1 cellular context compared by ENCODE assay signal in genomic region chr19:16588089-16588823, GRCh38.
TF ChIP-seq lines count a peak whose summit lies in the region.

No MANE protein-coding gene starts in this region.

TF ChIP-seq in SK-N-SH, 30 proteins besides CTCF, POLR2A, EP300 and RAD21 (continued from another document):
- TF ChIP-seq MXI1 (IDR thresholded peaks at IDR 0.05; ENCODE audit: low read depth, low read length), result peak; percentile 18; the same call in 1 of the 2 replicates
- TF ChIP-seq USF1 (IDR thresholded peaks at IDR 0.05; ENCODE audit: borderline replicate concordance, low read depth), result no peak
- no peak for TF ChIP-seq MAX (IDR thresholded peaks at IDR 0.05; ENCODE audit: low read depth)
- no peak for TF ChIP-seq GATA2 (CRISPR knock-in tag; IDR thresholded peaks at IDR 0.05)
